14 cellular contexts compared by ENCODE assay signal in genomic region chr1:177309884-177310283, GRCh38.
DNase-seq lines count a peak whose midpoint lies in the region; ATAC-seq and TF ChIP-seq lines count a peak whose summit lies in the region.
"Had no signal": no experiment of that assay in that cellular context is flagged by ENCODE, and none has a peak within 500 bp of the region (broad histone marks: within the 10 kb centered on the region; RNA-seq: fewer than 3 reads in every experiment).

No MANE protein-coding gene starts in this region.

- H3K36me3 ChIP-seq in PC-3 (ENCODE audit: low read depth, low read length) (no peaks in the 10 kb centered on the region), vagina (no peaks in the 10 kb centered on the region), ovary (no peaks in the 10 kb centered on the region)
- H3K36me3 ChIP-seq: BLaER1 treated with 17β-estradiol and CSF1 and Interleukin-3, amounts not matched to agents 10 nM and 100 nM had no signal

- H3K9me3 ChIP-seq in PC-3 (ENCODE audit: low read length) (no peaks in the 10 kb centered on the region), vagina (no peaks in the 10 kb centered on the region), ovary (no peaks in the 10 kb centered on the region)
- H3K9me3 ChIP-seq: BLaER1 treated with 17β-estradiol and CSF1 and Interleukin-3, amounts not matched to agents 10 nM and 100 nM had no signal

- H3K4me3 ChIP-seq in PC-3 (ENCODE audit: low read length) (no peak overlapping the region), vagina (no peak overlapping the region), ovary (no peak overlapping the region)
- H3K4me3 ChIP-seq: BLaER1 treated with 17β-estradiol and CSF1 and Interleukin-3, amounts not matched to agents 10 nM and 100 nM had no signal

- H3K27me3 ChIP-seq in PC-3 (ENCODE audit: low read length) (no peaks in the 10 kb centered on the region), vagina (no peaks in the 10 kb centered on the region), ovary (no peaks in the 10 kb centered on the region)
- H3K27me3 ChIP-seq: BLaER1 treated with 17β-estradiol and CSF1 and Interleukin-3, amounts not matched to agents 10 nM and 100 nM had no signal

- no peak overlapping the region for H2AFZ ChIP-seq in PC-3 (ENCODE audit: low read length)

- peak overlapping the region; percentile 16; the same call in 1 of the 2 replicates for H3K9ac ChIP-seq in PC-3 (ENCODE audit: low read length)
- H3K9ac ChIP-seq: BLaER1 treated with 17β-estradiol and CSF1 and Interleukin-3, amounts not matched to agents 10 nM and 100 nM had no signal

- H3F3A ChIP-seq in PC-3 (ENCODE audit: low read length, unreplicated experiment), result peaks cover 6% of the 10 kb centered on the region

- DNase-seq in PC-3 (peak; percentile 28), medulla oblongata (ENCODE audit: extremely low spot score) (peak; percentile 51), substantia nigra (lab: John Stamatoyannopoulos, UW) (peak in 1 of 49 donors; percentile 32), vagina (ENCODE audit: extremely low spot score in 2 of 2) (no peak), T-helper 2 cell (no peak), ovary (no peak)
- DNase-seq: ACHN; Calu3; CD4-positive, CD25-positive, alpha-beta regulatory T cell; DMS 273 treated with DMSO at 0.1 percent for 48 hours had no signal

- no peak for TF ChIP-seq EP300 in ovary (IDR thresholded peaks at IDR 0.05)

- intact Hi-C loops in PC-3 (cut with micrococcal nuclease) (no loop called here), vagina (cut with DNase I) (no loop called here), ovary (cut with DNase I) (no loop called here)

- no peak overlapping the region for H3K4me2 ChIP-seq in PC-3 (ENCODE audit: low read length)
- H3K4me2 ChIP-seq: BLaER1 treated with 17β-estradiol and CSF1 and Interleukin-3, amounts not matched to agents 10 nM and 100 nM had no signal

- H3K4me1 ChIP-seq in PC-3 (ENCODE audit: insufficient read depth, low read length), result peaks cover 61% of the 10 kb centered on the region
- no peaks in the 10 kb centered on the region for H3K4me1 ChIP-seq in vagina
- H3K4me1 ChIP-seq in ovary (ENCODE audit: insufficient read depth), result no peaks in the 10 kb centered on the region

- 42 to 69% (median 68%) methylated on average over 2 of the region's 2 CpGs for WGBS in ovary, 3 donors

- CTCF ChIA-PET in PC-3 (lab: Charles Lee), result no interaction called here

- ATAC-seq in PC-3 (peak; percentile 49), HG03196 (IDR thresholded peaks at IDR 0.05; ENCODE audit: unreplicated experiment) (no peak)
- ATAC-seq: HCT116 had no signal

- POLR2A ChIA-PET in PC-3 (lab: Charles Lee; ENCODE audit: unreplicated experiment), result no interaction called here

- peak overlapping the region; percentile 75 for H3K27ac ChIP-seq in PC-3 (ENCODE audit: low read length)
- H3K27ac ChIP-seq in cingulate gyrus (ENCODE audit: low read depth, low read length), result peak overlapping the region; percentile 96
- peak overlapping the region; percentile 96 for H3K27ac ChIP-seq in substantia nigra (ENCODE audit: low read depth, low read length, poor library complexity, severe bottlenecking)
- no peak overlapping the region for H3K27ac ChIP-seq in vagina
- H3K27ac ChIP-seq in ovary, result no peak overlapping the region
- H3K27ac ChIP-seq: BLaER1 treated with 17β-estradiol and CSF1 and Interleukin-3, amounts not matched to agents 10 nM and 100 nM had no signal

- TF ChIP-seq POLR2A in vagina (IDR thresholded peaks at IDR 0.05), result no peak
- TF ChIP-seq POLR2A in ovary (IDR thresholded peaks at IDR 0.05), result no peak

- H3K79me2 ChIP-seq in PC-3 (ENCODE audit: low read length), result no peaks in the 10 kb centered on the region

- no peaks in the 10 kb centered on the region for H3K9me2 ChIP-seq in PC-3 (replicated peaks; ENCODE audit: low read length)

- BruUV-seq in PC-3 (replicated peaks; lab: Mats Ljungman, UMichigan), result no TSS peak

- no peak for TF ChIP-seq CTCF in PC-3 (conservative IDR thresholded peaks at IDR 0.05; ENCODE audit: low read depth, low read length)
- no peak for TF ChIP-seq CTCF in vagina (IDR thresholded peaks at IDR 0.05)
- TF ChIP-seq CTCF in ovary (IDR thresholded peaks at IDR 0.05), result no peak

- H4K20me1 ChIP-seq in PC-3 (ENCODE audit: low read length), result no peaks in the 10 kb centered on the region
- H4K20me1 ChIP-seq: BLaER1 treated with 17β-estradiol and CSF1 and Interleukin-3, amounts not matched to agents 10 nM and 100 nM had no signal

Comparison
In these comparisons a context has a peak if more than half of its experiments do, and no peak if none do; other contexts are left out.
1. DNase-seq: peak in PC-3 (single experiment) and medulla oblongata (single experiment); none in vagina (0 of 2), T-helper 2 cell (0 of 5) and ovary (0 of 5).
2. H3K27ac ChIP-seq: peak in PC-3 (single experiment), cingulate gyrus (single experiment) and substantia nigra (single experiment); none in vagina (single experiment) and ovary (0 of 2).